ENCODE assay signal across 28 cellular contexts in the genomic region with DNA sequence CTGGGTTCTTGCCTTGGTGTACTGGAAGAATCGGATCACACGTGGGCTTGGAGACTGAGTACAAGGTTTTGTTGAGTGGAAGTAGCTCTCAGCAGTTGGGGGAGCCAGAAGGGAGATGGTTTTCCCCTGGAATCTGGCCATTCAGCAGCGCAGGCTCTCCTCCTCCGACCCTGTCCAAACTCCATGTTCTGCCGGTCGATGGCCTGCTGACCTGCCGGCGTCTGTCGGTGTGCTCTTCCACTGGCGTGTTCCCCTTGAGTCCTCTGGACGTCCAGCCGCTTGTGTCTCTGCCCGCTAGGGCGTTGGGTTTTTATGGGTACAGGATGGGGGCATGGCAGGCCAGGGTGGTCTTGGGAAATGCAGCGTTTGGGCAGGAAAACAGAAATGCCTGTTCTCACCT. TPM values are rescaled to one million over a fixed set of nuclear protein-coding genes. Genes with fewer than 3 reads are reported as not detected.
"Had no signal": no experiment of that assay in that cellular context is flagged by ENCODE, and none has a peak within 500 bp of the region (broad histone marks: within the 10 kb centered on the region; RNA-seq: fewer than 3 reads in every experiment).

No MANE protein-coding gene starts in this region.

- H3K27ac ChIP-seq: left lung, lower lobe of right lung, neutrophil, parathyroid adenoma, right atrium auricular region, skin epidermis, suprapubic skin, thoracic aorta, tibial artery, vagina had no signal

- FAIRE-seq: islet of Langerhans, kidney had no signal

- ATAC-seq: left colon; left lung; lower lobe of right lung; naive thymus-derived CD8-positive, alpha-beta T cell; sciatic nerve had no signal

- DNase-seq: hypothalamus; immature natural killer cell; kidney; left colon; left lung; lower lobe of right lung; mammary epithelial cell; mesenchymal stem cell; naive thymus-derived CD8-positive, alpha-beta T cell; occipital lobe; stimulated activated CD4-positive, alpha-beta T cell treated with anti-CD3 and anti-CD28 coated beads, Interleukin-4, amount 100 ng/mL, for 24 hours; stimulated activated naive CD4-positive, alpha-beta T cell; tibial artery had no signal

- H2AFZ ChIP-seq: parathyroid adenoma had no signal

- H3K4me3 ChIP-seq: left lung, lower lobe of right lung, right atrium auricular region, skin epidermis, suprapubic skin, thoracic aorta, tibial artery, vagina had no signal

- H3K27me3 ChIP-seq: left lung, right atrium auricular region, suprapubic skin, vagina had no signal

- H3K9me3 ChIP-seq: left lung, lower lobe of right lung, neutrophil, right atrium auricular region, suprapubic skin, thoracic aorta, tibial artery, vagina had no signal

- H3K79me2 ChIP-seq: parathyroid adenoma had no signal

- H3K36me3 ChIP-seq: left lung, lower lobe of right lung, neutrophil, right atrium auricular region, suprapubic skin, thoracic aorta, tibial artery, vagina had no signal

- H3K9ac ChIP-seq: parathyroid adenoma had no signal

- H3K4me1 ChIP-seq: left lung, lower lobe of right lung, parathyroid adenoma, suprapubic skin, tibial artery, vagina had no signal

RNA-seq across cellular contexts. Expression of a gene that starts 38.5 kb away (rescaled TPM):
- total RNA-seq: kidney; left colon; liver; mammary epithelial cell; mucosa of gallbladder; naive thymus-derived CD8-positive, alpha-beta T cell; neural crest cell; osteocyte; pulmonary artery endothelial cell; sciatic nerve; subcutaneous adipose tissue; vagina had no signal
- polyA plus RNA-seq: immature natural killer cell; liver; mammary epithelial cell; naive thymus-derived CD8-positive, alpha-beta T cell had no signal
